ENCODE assay signal across 8 cellular contexts in the genomic region with DNA sequence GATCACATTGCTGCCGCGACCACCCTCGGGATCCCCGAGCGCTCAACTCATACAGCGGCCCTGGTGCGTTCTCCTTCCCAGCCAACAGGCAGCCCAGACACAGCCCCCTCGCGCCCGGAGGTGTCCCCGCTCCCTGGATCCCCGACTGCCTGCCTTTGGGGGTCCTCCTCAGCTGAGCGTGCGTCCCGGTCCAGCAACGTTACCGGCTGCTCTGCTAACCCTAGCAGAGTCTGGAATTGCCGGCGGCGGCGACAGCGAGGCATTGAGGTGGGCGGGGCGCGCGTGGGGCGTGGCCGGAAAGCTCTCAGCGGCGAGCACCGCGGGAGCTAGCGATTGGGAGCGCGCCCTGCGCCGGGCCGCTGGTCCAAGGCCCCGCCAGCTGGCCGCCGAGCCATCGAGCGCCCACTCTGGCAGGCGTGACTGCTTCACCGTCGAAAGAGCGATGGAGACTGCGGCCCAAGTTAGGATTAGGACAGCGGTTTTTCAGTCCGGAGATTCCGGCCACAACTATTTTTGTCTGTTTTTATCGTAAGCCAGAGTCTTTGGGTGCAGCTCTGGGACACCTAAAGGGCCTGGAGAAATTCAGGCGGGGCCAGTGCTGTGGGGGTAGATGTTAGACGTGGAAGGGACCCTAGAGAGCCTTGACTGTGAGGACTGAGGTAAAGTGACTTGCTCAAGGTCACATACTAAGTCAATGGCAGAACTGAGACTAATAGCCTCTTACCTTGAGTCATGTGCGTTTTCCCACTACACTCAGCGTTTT. TPM values are rescaled to one million over a fixed set of nuclear protein-coding genes. Genes with fewer than 3 reads are reported as not detected.
DNase-seq lines count a peak whose midpoint lies in the region; ATAC-seq, FAIRE-seq and TF ChIP-seq lines count a peak whose summit lies in the region.

A gene (minus strand): TSS at position 232 of the 763 bp plus-strand sequence. CDS start 17,575 bp downstream, outside the sequence.

- no CpG with 5 or more reads among the region's 56 CpGs for WGBS in trophoblast cell (ENCODE audit: extremely low coverage, insufficient coverage, insufficient read length)
- WGBS in tibial nerve, 2 donors: 3 to 4% methylated on average over 49 to 56 of the region's 56 CpGs

- peak; percentile 95 for FAIRE-seq in GM12891 (lab: Jason Lieb, UNC)

- H2BK5ac ChIP-seq in trophoblast cell (ENCODE audit: low read depth, low read length, poor library complexity): peak within 1 kb of the TSS; percentile 19

- H3K18ac ChIP-seq in trophoblast cell (ENCODE audit: low read length): peak within 1 kb of the TSS; percentile 71

- H4K8ac ChIP-seq in trophoblast cell (ENCODE audit: low read depth, low read length): peak within 1 kb of the TSS; percentile 96

- peak within 1 kb of the TSS; percentile 43 for H2BK120ac ChIP-seq in trophoblast cell (ENCODE audit: insufficient read depth, low read length, poor library complexity)

- H3K4me2 ChIP-seq in trophoblast cell (ENCODE audit: low read length): peak within 1 kb of the TSS; percentile 75

- H3K9me3 Mint-ChIP-seq in activated naive CD8-positive, alpha-beta T cell treated with anti-CD3 and anti-CD28 coated beads, Interleukin-2, amount 50 U/mL, for 24 hours: no peaks in the 10 kb centered on the region

- H3K14ac ChIP-seq in trophoblast cell (ENCODE audit: low read length): peak within 1 kb of the TSS; percentile 76

- peaks cover 7% of the 10 kb centered on the region for H3K79me1 ChIP-seq in trophoblast cell (ENCODE audit: low read length)

- peak within 1 kb of the TSS; percentile 88 for H4K12ac ChIP-seq in trophoblast cell (ENCODE audit: low read depth, low read length)

- no peak within 1 kb of the TSS for H2BK12ac ChIP-seq in trophoblast cell (ENCODE audit: low read length)

- H3K36me3 ChIP-seq in trophoblast cell (ENCODE audit: control insufficient read depth in 1 of 2, insufficient read depth in 2 of 2, low read length in 2 of 2): no peaks in the 10 kb centered on the region
- no peaks in the 10 kb centered on the region for H3K36me3 ChIP-seq in tibial nerve

- peak within 1 kb of the TSS; percentile 70 for H3K9ac ChIP-seq in trophoblast cell (ENCODE audit: low read length)

- no peak within 1 kb of the TSS for H2AK5ac ChIP-seq in trophoblast cell (ENCODE audit: low read length)

- peak; percentile 98 for ATAC-seq in HG02798 (IDR thresholded peaks at IDR 0.05; ENCODE audit: poor library complexity, unreplicated experiment)
- peak; percentile 95 for ATAC-seq in activated naive CD8-positive, alpha-beta T cell treated with anti-CD3 and anti-CD28 coated beads, Interleukin-2, amount 50 U/mL, for 24 hours

- peak within 1 kb of the TSS; percentile 93 for H3K4me3 Mint-ChIP-seq in activated naive CD8-positive, alpha-beta T cell treated with anti-CD3 and anti-CD28 coated beads, Interleukin-2, amount 50 U/mL, for 24 hours

- H4K91ac ChIP-seq in trophoblast cell (ENCODE audit: low read depth, low read length): peak within 1 kb of the TSS; percentile 86

- H3K4me3 ChIP-seq in trophoblast cell (ENCODE audit: low read depth, low read length) (peak within 1 kb of the TSS; percentile 92), tibial nerve (peak within 1 kb of the TSS; percentile 86 to 97 (median 94))

- H3K9me3 ChIP-seq in trophoblast cell (ENCODE audit: insufficient read depth, low read depth, low read length): no peaks in the 10 kb centered on the region
- H3K9me3 ChIP-seq in tibial nerve: no peaks in the 10 kb centered on the region

- H3K27ac Mint-ChIP-seq in activated naive CD8-positive, alpha-beta T cell treated with anti-CD3 and anti-CD28 coated beads, Interleukin-2, amount 50 U/mL, for 24 hours: peak within 1 kb of the TSS; percentile 94

- peaks cover 3% of the 10 kb centered on the region for H3K79me2 ChIP-seq in trophoblast cell (ENCODE audit: control insufficient read depth, insufficient read depth, low read length, poor library complexity)

- peak; percentile 96 for TF ChIP-seq POLR2A in GM12891 (IDR thresholded peaks at IDR 0.05; ENCODE audit: low read depth, low read length)
- TF ChIP-seq POLR2A in tibial nerve (IDR thresholded peaks at IDR 0.05): peak; percentile 96

- H3K4me1 ChIP-seq in trophoblast cell (ENCODE audit: control insufficient read depth in 1 of 2, insufficient read depth in 2 of 2, low read length in 2 of 2): no peaks in the 10 kb centered on the region
- H3K4me1 ChIP-seq in tibial nerve: peaks cover 0 to 45% (median 7%) of the 10 kb centered on the region in 4 donors

- TF ChIP-seq CTCF in tibial nerve (IDR thresholded peaks at IDR 0.05): peak; percentile 15 to 61 (median 33)

- intact Hi-C loops in cardiac septum (cut with DNase I): loop anchor here (2.0 kb wide), 1 partner anchor 36 kb away; a partner anchor contains a TSS

- peaks cover 22% of the 10 kb centered on the region for H3K4me1 Mint-ChIP-seq in activated naive CD8-positive, alpha-beta T cell treated with anti-CD3 and anti-CD28 coated beads, Interleukin-2, amount 50 U/mL, for 24 hours

- H3K27me3 ChIP-seq in trophoblast cell (ENCODE audit: insufficient read depth, low read length): no peaks in the 10 kb centered on the region
- no peaks in the 10 kb centered on the region for H3K27me3 ChIP-seq in tibial nerve

- peaks cover 2% of the 10 kb centered on the region for H3K36me3 Mint-ChIP-seq in activated naive CD8-positive, alpha-beta T cell treated with anti-CD3 and anti-CD28 coated beads, Interleukin-2, amount 50 U/mL, for 24 hours (ENCODE audit: low read depth)

- peak in 1 of 2 donors; percentile 96 for TF ChIP-seq EP300 in tibial nerve (IDR thresholded peaks at IDR 0.05)

- DNase-seq in GM12891 (ENCODE audit: insufficient read length, low spot score) (peak; percentile 84), NCI-H1417 treated with DMSO at 0.1 percent for 48 hours (lab: John Stamatoyannopoulos, UW) (peak; percentile 60), SW 1271 (lab: John Stamatoyannopoulos, UW) (peak; percentile 73 to 88), cardiac septum (ENCODE audit: low spot score) (peak; percentile 98), trophoblast cell (peak; percentile 96 to 97), tibial nerve (ENCODE audit: low spot score in 2 of 2) (peak; percentile 86 to 88)
- DNase-seq in activated naive CD8-positive, alpha-beta T cell treated with anti-CD3 and anti-CD28 coated beads, Interleukin-2, amount 50 U/mL, for 24 hours: peak; percentile 94

- no peak within 1 kb of the TSS for H3K23ac ChIP-seq in trophoblast cell (ENCODE audit: low read length)

- H3K4ac ChIP-seq in trophoblast cell (ENCODE audit: low read depth, low read length): peak within 1 kb of the TSS; percentile 41

- peak within 1 kb of the TSS; percentile 91 for H2AFZ ChIP-seq in trophoblast cell (ENCODE audit: insufficient read depth, low read length, poor library complexity)

- no peaks in the 10 kb centered on the region for H3K27me3 Mint-ChIP-seq in activated naive CD8-positive, alpha-beta T cell treated with anti-CD3 and anti-CD28 coated beads, Interleukin-2, amount 50 U/mL, for 24 hours

- H3K27ac ChIP-seq in trophoblast cell (ENCODE audit: low read depth, low read length) (peak within 1 kb of the TSS; percentile 58), tibial nerve (peak within 1 kb of the TSS; percentile 45 to 93 (median 88))

TF ChIP-seq in GM12891, 5 proteins besides CTCF, POLR2A, EP300 and RAD21:
- peak; percentile 63 for TF ChIP-seq PAX5 (IDR thresholded peaks at IDR 0.05; ENCODE audit: insufficient read depth, low read length, severe bottlenecking)
- peak; percentile 95 for TF ChIP-seq POLR2AphosphoS5 (IDR thresholded peaks at IDR 0.05; ENCODE audit: low read depth, low read length)
- peak; percentile 89 for TF ChIP-seq TAF1 (IDR thresholded peaks at IDR 0.05; ENCODE audit: low read depth, low read length)
- TF ChIP-seq SPI1 (IDR thresholded peaks at IDR 0.05; ENCODE audit: low read depth, low read length): no peak
- TF ChIP-seq POU2F2 (IDR thresholded peaks at IDR 0.05; ENCODE audit: low read depth, low read length): peak; percentile 85

RNA-seq across cellular contexts. Expression of the gene that starts here (rescaled TPM):
- polyA plus RNA-seq in GM12891 (2012; ENCODE audit: low read depth, missing spikeins): 3.3 TPM
- total RNA-seq in cardiac septum (49.5 TPM), tibial nerve (10 to 100 TPM; 22.9 to 32.0 (median 25.8) TPM)
- polyA plus RNA-seq in trophoblast cell (2013): 32.7 and 34.2 TPM in 2 replicates

Comparison
In these comparisons a context has a peak if more than half of its experiments do, and no peak if none do; other contexts are left out.
1. Peak in every context shown above with its lines: DNase-seq, ATAC-seq, H3K4me3 ChIP-seq and H3K27ac ChIP-seq.